ENCODE assay signal across 9 cellular contexts in genomic region chr9:33445941-33446506, GRCh38.
DNase-seq lines count a peak whose midpoint lies in the region; ATAC-seq and TF ChIP-seq lines count a peak whose summit lies in the region.
"Had no signal": no experiment of that assay in that cellular context is flagged by ENCODE, and none has a peak within 500 bp of the region (broad histone marks: within the 10 kb centered on the region; RNA-seq: fewer than 3 reads in every experiment).

No MANE protein-coding gene starts in this region.

- CTCF ChIA-PET in RWPE1 (lab: Yijun Ruan, JAX): interaction anchor here (4.0 kb wide), 1 partner anchor 43 kb away, joined by 10 read pairs; the partner anchor contains the start of gene AQP7

- H3K27me3 ChIP-seq in rectal smooth muscle tissue (ENCODE audit: control insufficient read depth, insufficient read depth, low read length): no peaks in the 10 kb centered on the region

- no peaks in the 10 kb centered on the region for H3K27me3 Mint-ChIP-seq in effector memory CD8-positive, alpha-beta T cell

- H3K4me1 ChIP-seq in rectal smooth muscle tissue (ENCODE audit: control insufficient read depth, insufficient read depth, low read length): peaks cover 2% of the 10 kb centered on the region

- peak overlapping the region; percentile 91 to 98 for H3K27ac Mint-ChIP-seq in effector memory CD8-positive, alpha-beta T cell

- H3K36me3 Mint-ChIP-seq in effector memory CD8-positive, alpha-beta T cell (ENCODE audit: insufficient read depth): peaks cover 61% of the 10 kb centered on the region

- DNase-seq in RWPE1 (ENCODE audit: low spot score) (no peak), DMS 273 treated with DMSO at 0.1 percent for 48 hours (lab: John Stamatoyannopoulos, UW) (no peak), putamen (ENCODE audit: low spot score) (no peak), NCI-H187 treated with DMSO at 0.1 percent for 48 hours (lab: John Stamatoyannopoulos, UW) (no peak)
- no peak for DNase-seq in effector memory CD8-positive, alpha-beta T cell
- DNase-seq: NK-92 treated with Interleukin-12 subunit alpha and Interleukin-12 subunit beta, amount 100 ng/mL, for 24 hours had no signal

- H3K4me3 ChIP-seq in rectal smooth muscle tissue (ENCODE audit: low read length): peak overlapping the region; percentile 80

- H3K9me3 Mint-ChIP-seq in effector memory CD8-positive, alpha-beta T cell: no peaks in the 10 kb centered on the region

- H3K4me1 Mint-ChIP-seq in effector memory CD8-positive, alpha-beta T cell (ENCODE audit: low read depth in 2 of 2): peaks cover 23 to 39% of the 10 kb centered on the region in 2 donors

- ATAC-seq in GM21528 (IDR thresholded peaks at IDR 0.05; ENCODE audit: low FRiP score, unreplicated experiment) (peak; percentile 83), GM19397 (IDR thresholded peaks at IDR 0.05; ENCODE audit: unreplicated experiment) (no peak)
- no peak for ATAC-seq in effector memory CD8-positive, alpha-beta T cell (replicated peaks)

- peaks cover 4% of the 10 kb centered on the region for H3K36me3 ChIP-seq in rectal smooth muscle tissue (ENCODE audit: control insufficient read depth, insufficient read depth, low read length)

- peak overlapping the region; percentile 76 for H3K27ac ChIP-seq in RWPE1
- H3K27ac ChIP-seq in rectal smooth muscle tissue (ENCODE audit: low read depth, low read length): no peak overlapping the region

- no peak for TF ChIP-seq CTCF in RWPE1 (conservative IDR thresholded peaks at IDR 0.05; ENCODE audit: low read depth)

- POLR2A ChIA-PET in RWPE1 (lab: Yijun Ruan, JAX; ENCODE audit: low non-redundant PET): no interaction called here

- peak overlapping the region; percentile 92 to 96 for H3K4me3 Mint-ChIP-seq in effector memory CD8-positive, alpha-beta T cell

- no peak overlapping the region for H3K9ac ChIP-seq in rectal smooth muscle tissue (ENCODE audit: low read length)
